Comparison of ENCODE assay signal across 1 cellular context in genomic region chr3:65591313-65591712, GRCh38.
A peak's percentile ranks its signal among the peaks of the same experiment; 100 is the strongest.
TF ChIP-seq lines count a peak whose summit lies in the region.

No MANE protein-coding gene starts in this region.

TF ChIP-seq in K562, 482 proteins besides CTCF, POLR2A, EP300 and RAD21 (continued from another document):
- TF ChIP-seq CCNT2 (IDR thresholded peaks at IDR 0.05; ENCODE audit: borderline replicate concordance, extremely low read depth, insufficient read length, low read depth, low read length) (no peak), COPS2 (conservative IDR thresholded peaks at IDR 0.05) (no peak), GABPA (tag; conservative IDR thresholded peaks at IDR 0.05; ENCODE audit: low read depth) (peak; percentile 74), E2F6 (IDR thresholded peaks at IDR 0.05; ENCODE audit: borderline replicate concordance in 1 of 2, extremely low read depth in 1 of 2, insufficient read depth in 1 of 2, insufficient read length in 1 of 2, low read depth in 1 of 2, low read length in 1 of 2, poor library complexity in 1 of 2, severe bottlenecking in 1 of 2) (no peak), TCFL5 (CRISPR knock-in tag; conservative IDR thresholded peaks at IDR 0.05) (no peak), TRIM24 (IDR thresholded peaks at IDR 0.05) (0 out of 4 replicates have a peak, but pooled peaks of 1 of the 2 experiments have one; percentile 15), ZNF41 (CRISPR knock-in tag; conservative IDR thresholded peaks at IDR 0.05) (no peak), PRPF4 (IDR thresholded peaks at IDR 0.05; ENCODE audit: insufficient read depth, low read depth, low read length, poor library complexity, severe bottlenecking) (no peak), ZNF175 (CRISPR knock-in tag; IDR thresholded peaks at IDR 0.05; ENCODE audit: low read depth) (0 out of 2 replicates have a peak, but pooled peaks have one; percentile 28), MYNN (IDR thresholded peaks at IDR 0.05) (no peak), MYNN (CRISPR knock-in tag; IDR thresholded peaks at IDR 0.05) (no peak), SPI1 (IDR thresholded peaks at IDR 0.05; ENCODE audit: borderline replicate concordance, low read depth, low read length) (no peak)
- TF ChIP-seq, protein P1, sequence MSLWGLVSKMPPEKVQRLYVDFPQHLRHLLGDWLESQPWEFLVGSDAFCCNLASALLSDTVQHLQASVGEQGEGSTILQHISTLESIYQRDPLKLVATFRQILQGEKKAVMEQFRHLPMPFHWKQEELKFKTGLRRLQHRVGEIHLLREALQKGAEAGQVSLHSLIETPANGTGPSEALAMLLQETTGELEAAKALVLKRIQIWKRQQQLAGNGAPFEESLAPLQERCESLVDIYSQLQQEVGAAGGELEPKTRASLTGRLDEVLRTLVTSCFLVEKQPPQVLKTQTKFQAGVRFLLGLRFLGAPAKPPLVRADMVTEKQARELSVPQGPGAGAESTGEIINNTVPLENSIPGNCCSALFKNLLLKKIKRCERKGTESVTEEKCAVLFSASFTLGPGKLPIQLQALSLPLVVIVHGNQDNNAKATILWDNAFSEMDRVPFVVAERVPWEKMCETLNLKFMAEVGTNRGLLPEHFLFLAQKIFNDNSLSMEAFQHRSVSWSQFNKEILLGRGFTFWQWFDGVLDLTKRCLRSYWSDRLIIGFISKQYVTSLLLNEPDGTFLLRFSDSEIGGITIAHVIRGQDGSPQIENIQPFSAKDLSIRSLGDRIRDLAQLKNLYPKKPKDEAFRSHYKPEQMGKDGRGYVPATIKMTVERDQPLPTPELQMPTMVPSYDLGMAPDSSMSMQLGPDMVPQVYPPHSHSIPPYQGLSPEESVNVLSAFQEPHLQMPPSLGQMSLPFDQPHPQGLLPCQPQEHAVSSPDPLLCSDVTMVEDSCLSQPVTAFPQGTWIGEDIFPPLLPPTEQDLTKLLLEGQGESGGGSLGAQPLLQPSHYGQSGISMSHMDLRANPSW (CRISPR knock-in tag; IDR thresholded peaks at IDR 0.05): no peak
- TF ChIP-seq, protein P2, sequence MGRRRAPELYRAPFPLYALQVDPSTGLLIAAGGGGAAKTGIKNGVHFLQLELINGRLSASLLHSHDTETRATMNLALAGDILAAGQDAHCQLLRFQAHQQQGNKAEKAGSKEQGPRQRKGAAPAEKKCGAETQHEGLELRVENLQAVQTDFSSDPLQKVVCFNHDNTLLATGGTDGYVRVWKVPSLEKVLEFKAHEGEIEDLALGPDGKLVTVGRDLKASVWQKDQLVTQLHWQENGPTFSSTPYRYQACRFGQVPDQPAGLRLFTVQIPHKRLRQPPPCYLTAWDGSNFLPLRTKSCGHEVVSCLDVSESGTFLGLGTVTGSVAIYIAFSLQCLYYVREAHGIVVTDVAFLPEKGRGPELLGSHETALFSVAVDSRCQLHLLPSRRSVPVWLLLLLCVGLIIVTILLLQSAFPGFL (CRISPR knock-in tag; IDR thresholded peaks at IDR 0.05): no peak
TF ChIP-seq in K562: peak in this region for 9.
